Comparison of ENCODE assay signal across 9 cellular contexts in the genomic region with DNA sequence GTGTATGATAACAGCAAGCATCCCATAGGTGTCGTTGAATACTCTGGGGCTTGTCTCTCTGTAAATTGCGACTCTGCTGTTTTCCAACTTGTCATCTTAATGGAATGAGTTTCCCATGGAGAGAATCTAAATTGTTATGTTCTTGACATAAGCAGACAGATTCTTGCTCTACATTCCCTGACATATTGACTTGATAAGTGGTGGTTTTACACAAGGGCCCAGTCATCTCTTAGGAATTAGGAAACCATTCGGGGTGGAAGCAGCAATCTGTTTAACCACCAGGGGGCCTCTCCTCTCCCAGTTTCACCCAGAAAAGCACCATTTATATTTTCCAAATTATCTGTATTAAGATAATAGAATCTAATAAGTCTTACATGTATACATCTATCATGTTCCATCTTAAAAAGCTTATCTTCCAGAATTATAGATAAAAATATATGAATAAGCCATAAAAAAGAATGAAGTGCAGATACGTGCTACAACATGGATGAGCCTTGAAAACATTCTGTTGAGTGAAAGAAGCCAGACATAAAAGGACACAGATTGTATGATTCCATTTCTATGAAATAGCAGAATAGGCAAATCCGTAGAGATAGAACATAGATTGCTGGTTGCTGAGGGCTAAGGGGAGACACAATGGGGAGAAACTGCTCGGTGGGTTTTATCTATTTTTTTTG. TPM values are rescaled to one million over a fixed set of nuclear protein-coding genes. Genes with fewer than 3 reads are reported as not detected.
DNase-seq lines count a peak whose midpoint lies in the region; ATAC-seq and TF ChIP-seq lines count a peak whose summit lies in the region.
"Had no signal": no experiment of that assay in that cellular context is flagged by ENCODE, and none has a peak within 500 bp of the region (broad histone marks: within the 10 kb centered on the region; RNA-seq: fewer than 3 reads in every experiment).

No MANE protein-coding gene starts in this region.

- ATAC-seq in esophagus mucosa = peak; percentile 59
- no peak for ATAC-seq in GM18909 (IDR thresholded peaks at IDR 0.05; ENCODE audit: poor library complexity, unreplicated experiment)
- ATAC-seq in GM21825 (IDR thresholded peaks at IDR 0.05; ENCODE audit: unreplicated experiment) = no peak

- peak overlapping the region; percentile 91 for H3K27ac Mint-ChIP-seq in neural crest cell (ENCODE audit: unreplicated experiment)

- H3K4me1 Mint-ChIP-seq in neural crest cell = peaks cover 32% of the 10 kb centered on the region

- no peaks in the 10 kb centered on the region for H3K9me3 ChIP-seq in SU-DHL-6 (ENCODE audit: insufficient read depth, low read length)

- no peak for TF ChIP-seq RAD21 in Ishikawa (IDR thresholded peaks at IDR 0.05; ENCODE audit: low read depth)

- no peak overlapping the region for H3K27ac ChIP-seq in SU-DHL-6 (ENCODE audit: low read depth, low read length)

- no peak overlapping the region for H3K4me3 Mint-ChIP-seq in neural crest cell
- H3K4me3 Mint-ChIP-seq: CD4-positive, alpha-beta memory T cell had no signal

- H3K36me3 ChIP-seq in SU-DHL-6 (ENCODE audit: low read length) = peaks cover 36% of the 10 kb centered on the region; the same call in 1 of the 2 replicates

- H3K4me2 ChIP-seq in SU-DHL-6 (ENCODE audit: low read depth, low read length, poor library complexity, severe bottlenecking) = no peak overlapping the region

- H3K9ac ChIP-seq in SU-DHL-6 (ENCODE audit: low read length) = no peak overlapping the region

- 0 out of 2 replicates have a peak, but pooled peaks cover 6% of the 10 kb centered on the region for H3F3A ChIP-seq in SU-DHL-6 (ENCODE audit: insufficient read depth)

- no peaks in the 10 kb centered on the region for H3K9me3 Mint-ChIP-seq in neural crest cell
- H3K9me3 Mint-ChIP-seq: CD4-positive, alpha-beta memory T cell had no signal

- H3K27me3 Mint-ChIP-seq in neural crest cell (ENCODE audit: low read depth) = no peaks in the 10 kb centered on the region
- H3K27me3 Mint-ChIP-seq: CD4-positive, alpha-beta memory T cell had no signal

- H3K4me3 ChIP-seq in SU-DHL-6 (ENCODE audit: insufficient read depth, low read length, poor library complexity, severe bottlenecking) = no peak overlapping the region

- H2AFZ ChIP-seq in SU-DHL-6 (ENCODE audit: low read depth, low read length, severe bottlenecking) = no peak overlapping the region

- peaks cover 18% of the 10 kb centered on the region for H3K79me2 ChIP-seq in SU-DHL-6 (ENCODE audit: insufficient read depth, low read length)

- TF ChIP-seq EP300 in Ishikawa (IDR thresholded peaks at IDR 0.05; ENCODE audit: borderline replicate concordance) = no peak

- peak; percentile 7 for DNase-seq in NCI-H1092 treated with DMSO at 0.1 percent for 48 hours (lab: John Stamatoyannopoulos, UW)
- no peak for DNase-seq in NCI-H1092 (lab: John Stamatoyannopoulos, UW)
- DNase-seq in neural crest cell (ENCODE audit: low read depth, low spot score) = peak; percentile 33

- H3K9me2 ChIP-seq in SU-DHL-6 (replicated peaks; ENCODE audit: insufficient read depth, low read length) = no peaks in the 10 kb centered on the region

- no peaks in the 10 kb centered on the region for H3K27me3 ChIP-seq in SU-DHL-6 (ENCODE audit: low read length)

- no peaks in the 10 kb centered on the region for H4K20me1 ChIP-seq in SU-DHL-6 (ENCODE audit: low read depth, low read length)

- peaks cover 9% of the 10 kb centered on the region for H3K36me3 Mint-ChIP-seq in neural crest cell (ENCODE audit: low read depth)

- TF ChIP-seq CTCF in SU-DHL-6 (IDR thresholded peaks at IDR 0.05; ENCODE audit: insufficient read depth, low read length, poor library complexity, severe bottlenecking) (peak; percentile 65), neural crest cell (conservative IDR thresholded peaks at IDR 0.05) (peak; percentile 93)

TF ChIP-seq in Ishikawa, 13 proteins besides CTCF, POLR2A, EP300 and RAD21:
- TF ChIP-seq TEAD4 (IDR thresholded peaks at IDR 0.05) = peak; percentile 31; the same call in 1 of the 2 replicates
- no peak for TF ChIP-seq EGR1 (IDR thresholded peaks at IDR 0.05)

RNA-seq across cellular contexts. Expression of a gene that starts 23.1 kb away (rescaled TPM):
- total RNA-seq in esophagus mucosa = 1.6 TPM
- total RNA-seq in neural crest cell = 7.3 and 7.6 TPM in 2 replicates

RNA-seq across cellular contexts. Expression of a gene that starts 23.3 kb away (rescaled TPM):
- total RNA-seq in esophagus mucosa (140 TPM), neural crest cell (196 and 203 TPM in 2 replicates)

RNA-seq across cellular contexts. Expression of a gene that starts 59.2 kb away (rescaled TPM):
- total RNA-seq in esophagus mucosa (not detected), neural crest cell (not detected in 2 replicates)
- total RNA-seq: CD4-positive, alpha-beta memory T cell had no signal
